23 cellular contexts compared by ENCODE assay signal in genomic region chr21:42013901-42014300, GRCh38. TPM values are rescaled to one million over a fixed set of nuclear protein-coding genes. Genes with fewer than 3 reads are reported as not detected.
"Had no signal": no experiment of that assay in that cellular context is flagged by ENCODE, and none has a peak within 500 bp of the region (broad histone marks: within the 10 kb centered on the region; RNA-seq: fewer than 3 reads in every experiment).

No MANE protein-coding gene starts in this region.

- H3K36me3 ChIP-seq: esophagus muscularis mucosa, gastrocnemius medialis, vagina had no signal

- ATAC-seq: activated CD8-positive, alpha-beta T cell treated with anti-CD3 and anti-CD28 coated beads, Interleukin-2, amount 10 ng/mL, durations not matched to agents 7 days and 5 days; effector memory CD8-positive, alpha-beta T cell; gastrocnemius medialis; mucosa of descending colon had no signal

- DNase-seq: activated CD4-positive, alpha-beta T cell treated with anti-CD3 and anti-CD28 coated beads for 1 hour; activated CD4-positive, alpha-beta T cell treated with anti-CD3 and anti-CD28 coated beads, Interleukin-2, amount 50 U/mL, for 1 hour; activated CD8-positive, alpha-beta T cell treated with anti-CD3 and anti-CD28 coated beads, Interleukin-2, amount 10 ng/mL, durations not matched to agents 7 days and 5 days; activated gamma-delta T cell treated with Interleukin-2 at 50 U/mL for 16 hours; activated T-cell treated with anti-CD3 and anti-CD28 coated beads, Interleukin-2, amount 50 U/mL, for 1 hour; aorta; effector memory CD8-positive, alpha-beta T cell; gastrocnemius medialis; hippocampal formation; mesendoderm; mucosa of descending colon; stimulated activated CD4-positive, alpha-beta T cell treated with anti-CD3 and anti-CD28 coated beads, Interleukin-2, amount 100 ng/mL, for 48 hours; stimulated activated CD8-positive, alpha-beta memory T cell treated with anti-CD3 and anti-CD28 coated beads, Interleukin-4, amount 100 ng/mL, for 48 hours; stimulated activated naive CD4-positive, alpha-beta T cell; testis; trophoblast cell had no signal

- H3K9me3 ChIP-seq: gastrocnemius medialis, mucosa of descending colon, testis, vagina had no signal

- H3K27me3 ChIP-seq: dorsolateral prefrontal cortex, gastrocnemius medialis, testis, vagina had no signal

- H3K27ac ChIP-seq: dorsolateral prefrontal cortex, esophagus muscularis mucosa, gastrocnemius medialis, testis, vagina had no signal

- H3K4me3 ChIP-seq: dorsolateral prefrontal cortex, esophagus muscularis mucosa, gastrocnemius medialis, mucosa of descending colon, testis, vagina had no signal

RNA-seq across cellular contexts. Expression of gene UMODL1, which starts 57.2 kb away (rescaled TPM):
- total RNA-seq: activated CD8-positive, alpha-beta T cell treated with anti-CD3 and anti-CD28 coated beads, Interleukin-2, amount 10 ng/mL, durations not matched to agents 7 days and 5 days; cardiac septum; omental fat pad; posterior vena cava; renal cortical epithelial cell; vagina had no signal
- polyA plus RNA-seq: aorta had no signal
